In genomic region chr11:111841370-111842053, GRCh38 we compare ENCODE assay signal across 8 cellular contexts. TPM values are rescaled to one million over a fixed set of nuclear protein-coding genes. Genes with fewer than 3 reads are reported as not detected.
DNase-seq lines count a peak whose midpoint lies in the region; FAIRE-seq and TF ChIP-seq lines count a peak whose summit lies in the region.

No MANE protein-coding gene starts in this region.

- peak; percentile 96 for TF ChIP-seq RAD21 in Ishikawa (IDR thresholded peaks at IDR 0.05; ENCODE audit: low read depth)

- H3K4me3 ChIP-seq in AG04450 (ENCODE audit: low read depth, low read length) (no peak overlapping the region), OCI-LY1 (ENCODE audit: low read depth, low read length, poor library complexity, severe bottlenecking) (no peak overlapping the region)

- no peaks in the 10 kb centered on the region for H3K79me2 ChIP-seq in OCI-LY1 (ENCODE audit: insufficient read depth, low read length)

- H4K20me1 ChIP-seq in OCI-LY1 (ENCODE audit: insufficient read depth, low read length): no peaks in the 10 kb centered on the region

- no peak overlapping the region for H3K4me2 ChIP-seq in OCI-LY1 (ENCODE audit: low read length)

- no peak overlapping the region for H3K27ac ChIP-seq in AG04450 (ENCODE audit: low read depth, low read length)
- no peak overlapping the region for H3K27ac ChIP-seq in OCI-LY1 (ENCODE audit: low read depth, low read length, poor library complexity, severe bottlenecking)

- POLR2A ChIA-PET in AG04450 (lab: Yijun Ruan, JAX): interaction anchor here (0.6 kb wide), 1 partner anchor 79 kb away, joined by 4 read pairs; no protein-coding TSS in a partner anchor

- TF ChIP-seq EP300 in Ishikawa (IDR thresholded peaks at IDR 0.05; ENCODE audit: borderline replicate concordance): no peak

- no peaks in the 10 kb centered on the region for H3K4me1 ChIP-seq in OCI-LY1 (ENCODE audit: insufficient read depth, low read length, severe bottlenecking)

- H3K9me3 ChIP-seq in AG04450 (ENCODE audit: control insufficient read depth, insufficient read depth, low read length) (no peaks in the 10 kb centered on the region), OCI-LY1 (ENCODE audit: low read length) (no peaks in the 10 kb centered on the region)

- no peaks in the 10 kb centered on the region for H3K9me2 ChIP-seq in OCI-LY1 (ENCODE audit: low read depth, low read length)

- peak; percentile 99 for FAIRE-seq in GM19239 (lab: Jason Lieb, UNC)

- DNase-seq in AG04450 (ENCODE audit: low read depth, low spot score) (peak; percentile 72), GM19239 (ENCODE audit: insufficient read length, low spot score) (peak; percentile 44), epidermal melanocyte (ENCODE audit: insufficient read length, low spot score) (peak; percentile 73), mucosa of gallbladder (ENCODE audit: low spot score) (peak; percentile 93)
- DNase-seq in activated CD8-positive, alpha-beta memory T cell treated with anti-CD3 and anti-CD28 coated beads, Interleukin-2, amount 50 U/mL, for 24 hours (ENCODE audit: extremely low read depth): peak; percentile 73
- peak; percentile 96 for DNase-seq in stimulated activated CD8-positive, alpha-beta memory T cell treated with anti-CD3 and anti-CD28 coated beads, Interleukin-4, amount 100 ng/mL, for 48 hours

- H3K27me3 ChIP-seq in AG04450 (ENCODE audit: control insufficient read depth, insufficient read depth, low read length) (no peaks in the 10 kb centered on the region), OCI-LY1 (ENCODE audit: insufficient read depth, low read length) (no peaks in the 10 kb centered on the region)

- H3F3A ChIP-seq in OCI-LY1 (ENCODE audit: insufficient read depth, low read length): no peaks in the 10 kb centered on the region

- CTCF ChIA-PET in AG04450 (lab: Charles Lee): interaction anchor here (0.6 to 3.2 kb wide), 37 partner anchors 8 to 387 kb away, joined by 3 to 24 read pairs (median 4); no protein-coding TSS in a partner anchor

- H2AFZ ChIP-seq in OCI-LY1 (ENCODE audit: low read length): no peak overlapping the region

- peaks cover 35% of the 10 kb centered on the region; the same call in 1 of the 2 replicates for H3K36me3 ChIP-seq in OCI-LY1 (ENCODE audit: insufficient read depth, low read length)

- TF ChIP-seq CTCF in AG04450 (IDR thresholded peaks at IDR 0.05; ENCODE audit: low read depth, low read length): peak; percentile 89
- TF ChIP-seq CTCF in OCI-LY1 (IDR thresholded peaks at IDR 0.05; ENCODE audit: low read length): peak; percentile 99

- H3K9ac ChIP-seq in OCI-LY1 (ENCODE audit: low read length): no peak overlapping the region

TF ChIP-seq in Ishikawa, 13 proteins besides CTCF, POLR2A, EP300 and RAD21:
- TF ChIP-seq MAX (IDR thresholded peaks at IDR 0.05) (no peak), USF1 (IDR thresholded peaks at IDR 0.05) (no peak), NFIC (IDR thresholded peaks at IDR 0.05) (no peak), TCF12 (IDR thresholded peaks at IDR 0.05; ENCODE audit: low read depth) (no peak), TEAD4 (IDR thresholded peaks at IDR 0.05) (no peak), REST (IDR thresholded peaks at IDR 0.05; ENCODE audit: low read depth) (no peak), FOXM1 (IDR thresholded peaks at IDR 0.05; ENCODE audit: borderline replicate concordance, low read depth) (no peak), ZBTB7A (IDR thresholded peaks at IDR 0.05; ENCODE audit: low read depth) (no peak)

RNA-seq across cellular contexts. Expression of gene ALG9, which starts 29.9 kb away (rescaled TPM):
- 31.7 and 40.0 TPM in 2 replicates for polyA plus RNA-seq in AG04450 (2011; rRNA removed)
- polyA minus RNA-seq in AG04450 (2011; rRNA and poly(A)+ RNA removed): 37.0 and 57.9 TPM in 2 replicates
- 42.4 TPM for total RNA-seq in mucosa of gallbladder

RNA-seq across cellular contexts. Expression of gene FDXACB1, which starts 37.5 kb away (rescaled TPM):
- polyA plus RNA-seq in AG04450 (2011; rRNA removed): 1.7 and 2.1 TPM in 2 replicates
- 1.4 and 2.0 TPM in 2 replicates for polyA minus RNA-seq in AG04450 (2011; rRNA and poly(A)+ RNA removed)
- total RNA-seq in mucosa of gallbladder: 1.8 TPM

RNA-seq across cellular contexts. Expression of gene CFAP68, which starts 37.8 kb away (rescaled TPM):
- polyA plus RNA-seq in AG04450 (2011; rRNA removed): 40.3 and 45.1 TPM in 2 replicates
- polyA minus RNA-seq in AG04450 (2011; rRNA and poly(A)+ RNA removed): 5.5 and 9.1 TPM in 2 replicates
- 21.8 TPM for total RNA-seq in mucosa of gallbladder

Comparison
In these comparisons a context has a peak if more than half of its experiments do, and no peak if none do; other contexts are left out.
1. DNase-seq: peak in every context shown above with its lines; median percentile 96 in stimulated activated CD8-positive, alpha-beta memory T cell treated with anti-CD3 and anti-CD28 coated beads, Interleukin-4, amount 100 ng/mL, for 48 hours; 93 in mucosa of gallbladder; 73 in activated CD8-positive, alpha-beta memory T cell treated with anti-CD3 and anti-CD28 coated beads, Interleukin-2, amount 50 U/mL, for 24 hours; 73 in epidermal melanocyte; 72 in AG04450; 44 in GM19239.